In genomic region chr6:92752114-92752513, GRCh38 we compare ENCODE assay signal across 36 cellular contexts.
"Had no signal": no experiment of that assay in that cellular context is flagged by ENCODE, and none has a peak within 500 bp of the region (broad histone marks: within the 10 kb centered on the region; RNA-seq: fewer than 3 reads in every experiment).

No MANE protein-coding gene starts in this region.

- H3K36me3 ChIP-seq: adrenal gland, ascending aorta, brain microvascular endothelial cell, cardiac muscle cell had no signal

- DNase-seq: activated effector memory CD4-positive, alpha-beta T cell treated with anti-CD3 and anti-CD28 coated beads, Interleukin-2, amount 50 U/mL, for 16 hours; activated effector memory CD4-positive, alpha-beta T cell treated with Interleukin-2 at 50 U/mL for 16 hours; activated gamma-delta T cell; activated gamma-delta T cell treated with Interleukin-2 at 50 U/mL for 16 hours; activated naive CD4-positive, alpha-beta T cell; activated naive CD4-positive, alpha-beta T cell treated with anti-CD3 and anti-CD28 coated beads for 36 hours; activated naive CD4-positive, alpha-beta T cell treated with anti-CD3 and anti-CD28 coated beads, Interleukin-2, amount 10 ng/mL, durations not matched to agents 7 days and 5 days; activated naive CD4-positive, alpha-beta T cell treated with anti-CD3 and anti-CD28 coated beads, Interleukin-2, amount 50 U/mL, for 16 hours; activated naive CD4-positive, alpha-beta T cell treated with Interleukin-2 at 50 U/mL for 16 hours; activated naive CD8-positive, alpha-beta T cell treated with anti-CD3 and anti-CD28 coated beads for 36 hours; activated naive CD8-positive, alpha-beta T cell treated with anti-CD3 and anti-CD28 coated beads, Interleukin-2, amount 10 ng/mL, durations not matched to agents 7 days and 5 days; activated naive CD8-positive, alpha-beta T cell treated with anti-CD3 and anti-CD28 coated beads, Interleukin-2, amount 50 U/mL, for 24 hours; activated T-cell treated with anti-CD3 and anti-CD28 coated beads, Interleukin-2, amount 50 U/mL, for 4 hours; activated T-cell treated with anti-CD3 and anti-CD28 coated beads, Interleukin-2, amount 50 U/mL, for 48 hours; activated T-cell treated with anti-CD3 and anti-CD28 coated beads, Interleukin-2, amount 50 U/mL, for 72 hours; adrenal gland; amniotic stem cell; amygdala; anterior cingulate cortex; aorta; body of pancreas; brain microvascular endothelial cell; caudate nucleus; central memory CD4-positive, alpha-beta T cell; cerebellar nuclear complex had no signal

- H3K9me3 ChIP-seq: body of pancreas had no signal

- H3K27me3 ChIP-seq: adrenal gland, ascending aorta, body of pancreas, brain microvascular endothelial cell, breast epithelium, cardiac muscle cell had no signal

- ATAC-seq: activated naive CD4-positive, alpha-beta T cell treated with anti-CD3 and anti-CD28 coated beads, Interleukin-2, amount 50 U/mL, for 72 hours; activated naive CD8-positive, alpha-beta T cell treated with anti-CD3 and anti-CD28 coated beads, Interleukin-2, amount 50 U/mL, for 24 hours; activated T-cell treated with anti-CD3 and anti-CD28 coated beads, Interleukin-2, amount 50 U/mL, for 4 hours; activated T-cell treated with anti-CD3 and anti-CD28 coated beads, Interleukin-2, amount 50 U/mL, for 72 hours; activated T-helper 17 cell treated with anti-CD3 and anti-CD28 coated beads, Interleukin-2, amount 50 U/mL, for 72 hours; body of pancreas had no signal

- H3K27ac ChIP-seq: adrenal gland, ascending aorta, body of pancreas, brain microvascular endothelial cell, breast epithelium, cardiac muscle cell had no signal

- H3K4me1 ChIP-seq: adrenal gland, ascending aorta, body of pancreas, breast epithelium had no signal

- H3K4me3 Mint-ChIP-seq: activated naive CD4-positive, alpha-beta T cell treated with anti-CD3 and anti-CD28 coated beads for 36 hours; activated naive CD4-positive, alpha-beta T cell treated with anti-CD3 and anti-CD28 coated beads, Interleukin-2, amount 10 ng/mL, durations not matched to agents 7 days and 5 days; activated naive CD4-positive, alpha-beta T cell treated with anti-CD3 and anti-CD28 coated beads, Interleukin-2, amount 50 U/mL, for 24 hours; activated naive CD8-positive, alpha-beta T cell; activated naive CD8-positive, alpha-beta T cell treated with anti-CD3 and anti-CD28 coated beads for 36 hours; activated naive CD8-positive, alpha-beta T cell treated with anti-CD3 and anti-CD28 coated beads, Interleukin-2, amount 10 ng/mL, durations not matched to agents 7 days and 5 days; activated naive CD8-positive, alpha-beta T cell treated with anti-CD3 and anti-CD28 coated beads, Interleukin-2, amount 50 U/mL, for 24 hours; activated T-cell treated with anti-CD3 and anti-CD28 coated beads, Interleukin-2, amount 50 U/mL, for 4 hours; activated T-cell treated with anti-CD3 and anti-CD28 coated beads, Interleukin-2, amount 50 U/mL, for 72 hours; activated T-helper 1 cell treated with anti-CD3 and anti-CD28 coated beads, Interleukin-12 subunit alpha, Interleukin-12 subunit beta, Interleukin-2, Interleukin-4 antibody, amounts not matched to agents 30 ng/mL and 10 ng/mL and 1 ng/mL, durations not matched to agents 14 hours and 24 hours and 36 hours; activated T-helper 17 cell treated with anti-CD3 and anti-CD28 coated beads, Interleukin-2, amount 50 U/mL, for 72 hours; brain; central memory CD8-positive, alpha-beta T cell had no signal

- H3K27ac Mint-ChIP-seq: activated naive CD4-positive, alpha-beta T cell treated with anti-CD3 and anti-CD28 coated beads for 36 hours; activated naive CD4-positive, alpha-beta T cell treated with anti-CD3 and anti-CD28 coated beads, Interleukin-2, amount 10 ng/mL, durations not matched to agents 7 days and 5 days; activated naive CD4-positive, alpha-beta T cell treated with anti-CD3 and anti-CD28 coated beads, Interleukin-2, amount 50 U/mL, for 24 hours; activated naive CD4-positive, alpha-beta T cell treated with anti-CD3 and anti-CD28 coated beads, Interleukin-2, amount 50 U/mL, for 72 hours; activated naive CD8-positive, alpha-beta T cell; activated naive CD8-positive, alpha-beta T cell treated with anti-CD3 and anti-CD28 coated beads for 36 hours; activated naive CD8-positive, alpha-beta T cell treated with anti-CD3 and anti-CD28 coated beads, Interleukin-2, amount 10 ng/mL, durations not matched to agents 7 days and 5 days; activated naive CD8-positive, alpha-beta T cell treated with anti-CD3 and anti-CD28 coated beads, Interleukin-2, amount 50 U/mL, for 24 hours; activated T-cell treated with anti-CD3 and anti-CD28 coated beads, Interleukin-2, amount 50 U/mL, for 72 hours; activated T-helper 1 cell treated with anti-CD3 and anti-CD28 coated beads, Interleukin-12 subunit alpha, Interleukin-12 subunit beta, Interleukin-2, Interleukin-4 antibody, amounts not matched to agents 30 ng/mL and 10 ng/mL and 1 ng/mL, durations not matched to agents 14 hours and 24 hours and 36 hours; activated T-helper 17 cell treated with anti-CD3 and anti-CD28 coated beads, Interleukin-2, amount 50 U/mL, for 72 hours; activated T-helper 2 cell treated with anti-CD3 and anti-CD28 coated beads, Interferon-gamma antibody, Interleukin-2, Interleukin-4, amounts not matched to agents 10 μg/mL and 5 μg/mL and 100 μg/mL, durations not matched to agents 14 hours and 24 hours and 36 hours; brain had no signal

- H3K36me3 Mint-ChIP-seq: activated naive CD4-positive, alpha-beta T cell treated with anti-CD3 and anti-CD28 coated beads, Interleukin-2, amount 10 ng/mL, durations not matched to agents 7 days and 5 days; activated naive CD4-positive, alpha-beta T cell treated with anti-CD3 and anti-CD28 coated beads, Interleukin-2, amount 50 U/mL, for 24 hours; activated naive CD8-positive, alpha-beta T cell; activated naive CD8-positive, alpha-beta T cell treated with anti-CD3 and anti-CD28 coated beads for 36 hours; activated naive CD8-positive, alpha-beta T cell treated with anti-CD3 and anti-CD28 coated beads, Interleukin-2, amount 10 ng/mL, durations not matched to agents 7 days and 5 days; brain had no signal

- H3K9me3 Mint-ChIP-seq: activated naive CD8-positive, alpha-beta T cell treated with anti-CD3 and anti-CD28 coated beads, Interleukin-2, amount 10 ng/mL, durations not matched to agents 7 days and 5 days; activated T-helper 1 cell treated with anti-CD3 and anti-CD28 coated beads, Interleukin-12 subunit alpha, Interleukin-12 subunit beta, Interleukin-2, Interleukin-4 antibody, amounts not matched to agents 30 ng/mL and 10 ng/mL and 1 ng/mL, durations not matched to agents 14 hours and 24 hours and 36 hours had no signal

- H3K4me3 ChIP-seq: adrenal gland, ascending aorta, body of pancreas, breast epithelium, cardiac muscle cell had no signal

- H3K27me3 Mint-ChIP-seq: activated naive CD4-positive, alpha-beta T cell treated with anti-CD3 and anti-CD28 coated beads, Interleukin-2, amount 10 ng/mL, durations not matched to agents 7 days and 5 days; activated naive CD4-positive, alpha-beta T cell treated with anti-CD3 and anti-CD28 coated beads, Interleukin-2, amount 50 U/mL, for 24 hours; activated naive CD8-positive, alpha-beta T cell; activated naive CD8-positive, alpha-beta T cell treated with anti-CD3 and anti-CD28 coated beads for 36 hours; activated naive CD8-positive, alpha-beta T cell treated with anti-CD3 and anti-CD28 coated beads, Interleukin-2, amount 10 ng/mL, durations not matched to agents 7 days and 5 days; activated naive CD8-positive, alpha-beta T cell treated with anti-CD3 and anti-CD28 coated beads, Interleukin-2, amount 50 U/mL, for 24 hours; activated T-helper 17 cell treated with anti-CD3 and anti-CD28 coated beads, Interleukin-2, amount 50 U/mL, for 72 hours; brain; central memory CD8-positive, alpha-beta T cell had no signal

- H3K4me1 Mint-ChIP-seq: activated naive CD4-positive, alpha-beta T cell treated with anti-CD3 and anti-CD28 coated beads, Interleukin-2, amount 10 ng/mL, durations not matched to agents 7 days and 5 days; activated naive CD4-positive, alpha-beta T cell treated with anti-CD3 and anti-CD28 coated beads, Interleukin-2, amount 50 U/mL, for 24 hours; activated naive CD8-positive, alpha-beta T cell treated with anti-CD3 and anti-CD28 coated beads for 36 hours; activated naive CD8-positive, alpha-beta T cell treated with anti-CD3 and anti-CD28 coated beads, Interleukin-2, amount 10 ng/mL, durations not matched to agents 7 days and 5 days; activated naive CD8-positive, alpha-beta T cell treated with anti-CD3 and anti-CD28 coated beads, Interleukin-2, amount 50 U/mL, for 24 hours; activated T-helper 17 cell treated with anti-CD3 and anti-CD28 coated beads, Interleukin-2, amount 50 U/mL, for 72 hours; central memory CD8-positive, alpha-beta T cell had no signal
